Comparison of ENCODE assay signal across 20 cellular contexts in the genomic region with DNA sequence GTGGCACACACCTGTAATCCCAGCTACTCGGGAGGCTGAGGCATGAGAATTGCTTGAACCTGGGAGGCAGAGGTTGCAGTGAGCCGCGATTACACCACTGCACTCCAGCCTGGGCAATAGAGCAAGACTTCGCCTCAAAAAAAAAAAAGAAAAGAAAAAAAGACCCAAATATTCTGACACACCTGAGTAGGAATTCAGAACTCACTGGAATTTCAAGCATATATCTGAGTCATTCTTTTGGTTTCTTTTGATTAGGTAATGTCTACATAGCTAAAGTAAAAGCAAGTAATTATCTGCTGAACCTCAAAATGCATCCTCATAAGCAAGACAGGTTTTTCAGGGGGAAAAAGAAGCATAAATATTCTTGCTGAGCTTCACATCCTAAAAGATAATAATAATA. TPM values are rescaled to one million over a fixed set of nuclear protein-coding genes. Genes with fewer than 3 reads are reported as not detected.
"Had no signal": no experiment of that assay in that cellular context is flagged by ENCODE, and none has a peak within 500 bp of the region (broad histone marks: within the 10 kb centered on the region; RNA-seq: fewer than 3 reads in every experiment).

No MANE protein-coding gene starts in this region.

- ATAC-seq: activated CD4-positive, alpha-beta T cell treated with anti-CD3 and anti-CD28 coated beads for 36 hours; natural killer cell; upper lobe of right lung had no signal

- H3K9me3 ChIP-seq: left ventricle myocardium inferior, sigmoid colon, upper lobe of right lung had no signal

- H3K4me1 Mint-ChIP-seq: activated B cell treated with CpG ODN at 0.5 μM for 24 hours; activated CD4-positive, alpha-beta T cell treated with anti-CD3 and anti-CD28 coated beads for 36 hours; activated naive CD8-positive, alpha-beta T cell treated with anti-CD3 and anti-CD28 coated beads for 36 hours; natural killer cell had no signal

- H3K27me3 ChIP-seq: sigmoid colon, upper lobe of right lung had no signal

- H3K27me3 Mint-ChIP-seq: activated B cell treated with CpG ODN at 0.5 μM for 24 hours; activated CD4-positive, alpha-beta T cell treated with anti-CD3 and anti-CD28 coated beads for 36 hours; activated naive CD8-positive, alpha-beta T cell treated with anti-CD3 and anti-CD28 coated beads for 36 hours had no signal

- DNase-seq: activated B cell treated with CpG ODN at 0.5 μM for 24 hours; activated CD4-positive, alpha-beta T cell treated with anti-CD3 and anti-CD28 coated beads for 36 hours; activated CD4-positive, alpha-beta T cell treated with anti-CD3 and anti-CD28 coated beads, Interleukin-2, amount 50 U/mL, for 48 hours; activated naive CD4-positive, alpha-beta T cell treated with Interleukin-2 at 50 U/mL for 16 hours; activated naive CD8-positive, alpha-beta T cell treated with anti-CD3 and anti-CD28 coated beads for 36 hours; activated T-cell treated with anti-CD3 and anti-CD28 coated beads, Interleukin-2, amount 50 U/mL, for 48 hours; cortex of kidney; endodermal cell; kidney; left ventricle myocardium inferior; midbrain; natural killer cell; retina; sigmoid colon; stimulated activated CD4-positive, alpha-beta T cell treated with anti-CD3 and anti-CD28 coated beads, Interleukin-2, amount 100 ng/mL, for 48 hours; stimulated activated CD8-positive, alpha-beta memory T cell treated with anti-CD3 and anti-CD28 coated beads, Interleukin-4, amount 100 ng/mL, for 48 hours; stimulated activated naive CD4-positive, alpha-beta T cell treated with Interleukin-2 at 50 U/mL for 16 hours; upper lobe of right lung had no signal

- H3K4me1 ChIP-seq: left ventricle myocardium inferior, sigmoid colon, upper lobe of right lung had no signal

- H3K36me3 ChIP-seq: left ventricle myocardium inferior, sigmoid colon, upper lobe of right lung had no signal

- FAIRE-seq: kidney had no signal

- H3K4me3 ChIP-seq: left ventricle myocardium inferior, sigmoid colon, upper lobe of right lung had no signal

- H3K36me3 Mint-ChIP-seq: activated naive CD8-positive, alpha-beta T cell treated with anti-CD3 and anti-CD28 coated beads for 36 hours; natural killer cell had no signal

- H3K27ac Mint-ChIP-seq: activated B cell treated with CpG ODN at 0.5 μM for 24 hours; activated CD4-positive, alpha-beta T cell treated with anti-CD3 and anti-CD28 coated beads for 36 hours; activated naive CD8-positive, alpha-beta T cell treated with anti-CD3 and anti-CD28 coated beads for 36 hours; endodermal cell; natural killer cell; T-helper 1 cell treated with Interleukin-12 subunit alpha and Interleukin-12 subunit beta and Interleukin-4 antibody, amounts not matched to agents 30 μg/mL and 1 μg/mL, for 36 hours had no signal

- H3K4me3 Mint-ChIP-seq: activated B cell treated with CpG ODN at 0.5 μM for 24 hours; activated CD4-positive, alpha-beta T cell treated with anti-CD3 and anti-CD28 coated beads for 36 hours; activated naive CD8-positive, alpha-beta T cell treated with anti-CD3 and anti-CD28 coated beads for 36 hours; endodermal cell; natural killer cell; T-helper 1 cell treated with Interleukin-12 subunit alpha and Interleukin-12 subunit beta and Interleukin-4 antibody, amounts not matched to agents 30 μg/mL and 1 μg/mL, for 36 hours had no signal

- H3K27ac ChIP-seq: left ventricle myocardium inferior, sigmoid colon, upper lobe of right lung had no signal

- H3K9me3 Mint-ChIP-seq: activated B cell treated with CpG ODN at 0.5 μM for 24 hours; activated naive CD8-positive, alpha-beta T cell treated with anti-CD3 and anti-CD28 coated beads for 36 hours; endodermal cell; natural killer cell; T-helper 1 cell treated with Interleukin-12 subunit alpha and Interleukin-12 subunit beta and Interleukin-4 antibody, amounts not matched to agents 30 μg/mL and 1 μg/mL, for 36 hours had no signal

RNA-seq across cellular contexts. Expression of a gene that starts 35.9 kb away (rescaled TPM):
- total RNA-seq: lung microvascular endothelial cell had no signal
